In the genomic region with DNA sequence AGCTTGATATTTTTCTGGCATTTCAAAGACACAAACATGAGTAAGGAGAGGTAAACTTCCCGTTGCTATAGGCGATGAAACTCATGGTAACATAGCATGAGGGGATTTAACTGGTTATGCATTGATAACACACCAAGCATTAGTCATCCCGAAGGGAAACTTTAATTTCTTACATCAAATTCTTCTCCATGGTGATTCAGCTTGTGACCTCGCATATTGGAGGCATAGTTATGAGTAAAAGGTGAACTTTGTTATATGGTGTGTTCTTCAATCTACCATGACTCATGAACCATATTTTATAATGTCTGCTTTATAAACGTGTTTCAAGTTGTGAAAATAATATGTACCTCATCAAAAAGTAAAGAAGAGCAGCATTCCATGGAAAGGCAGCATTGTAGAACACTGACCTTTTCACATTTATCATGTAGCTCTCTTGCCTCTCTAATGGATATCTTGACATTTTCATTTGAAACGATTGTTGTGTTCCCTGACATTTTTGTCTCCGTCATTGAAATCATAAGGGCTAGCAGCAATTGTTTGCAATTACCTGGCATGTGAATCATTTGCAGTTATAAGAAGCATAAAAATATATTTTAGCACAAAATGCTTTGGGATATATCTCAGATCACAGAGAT, we compare ENCODE assay signal across 21 cellular contexts.
A peak's percentile ranks its signal among the peaks of the same experiment; 100 is the strongest.
DNase-seq lines count a peak whose midpoint lies in the region; ATAC-seq, FAIRE-seq and TF ChIP-seq lines count a peak whose summit lies in the region.
"Had no signal": no experiment of that assay in that cellular context is flagged by ENCODE, and none has a peak within 500 bp of the region (broad histone marks: within the 10 kb centered on the region; RNA-seq: fewer than 3 reads in every experiment).

No MANE protein-coding gene starts in this region.

- no peak overlapping the region for H3K27ac Mint-ChIP-seq in activated T-cell treated with anti-CD3 and anti-CD28 coated beads, Interleukin-2, amount 50 U/mL, for 72 hours
- no peak overlapping the region for H3K27ac Mint-ChIP-seq in activated T-helper 17 cell treated with anti-CD3 and anti-CD28 coated beads, Interleukin-2, amount 50 U/mL, for 72 hours
- H3K27ac Mint-ChIP-seq: CD8-positive, alpha-beta memory T cell; T-helper 1 cell treated with Interleukin-12 subunit alpha and Interleukin-12 subunit beta and Interleukin-4 antibody, amounts not matched to agents 30 μg/mL and 1 μg/mL, for 36 hours had no signal

- H3K4me1 Mint-ChIP-seq in activated T-cell treated with anti-CD3 and anti-CD28 coated beads, Interleukin-2, amount 50 U/mL, for 72 hours (ENCODE audit: low read depth), result no peaks in the 10 kb centered on the region
- H3K4me1 Mint-ChIP-seq in activated T-helper 17 cell treated with anti-CD3 and anti-CD28 coated beads, Interleukin-2, amount 50 U/mL, for 72 hours, result no peaks in the 10 kb centered on the region
- H3K4me1 Mint-ChIP-seq: CD8-positive, alpha-beta memory T cell had no signal

- no peak for DNase-seq in activated T-cell treated with anti-CD3 and anti-CD28 coated beads, Interleukin-2, amount 50 U/mL, for 72 hours
- DNase-seq in activated T-cell treated with anti-CD3 and anti-CD28 coated beads, Interleukin-2, amount 50 U/mL, for 1 hour, result no peak
- DNase-seq in amniotic epithelial cell (ENCODE audit: low read depth), result peak; percentile 79
- peak; percentile 48 for DNase-seq in fibroblast of pulmonary artery (ENCODE audit: low read depth)
- peak; percentile 23 for DNase-seq in stromal cell of bone marrow (ENCODE audit: low read depth)
- no peak for DNase-seq in HTR-8/SVneo (ENCODE audit: insufficient read length, low spot score)
- DNase-seq in activated effector memory CD4-positive, alpha-beta T cell treated with anti-CD3 and anti-CD28 coated beads, Interleukin-2, amount 50 U/mL, for 16 hours, result no peak
- DNase-seq: activated CD4-positive, alpha-beta T cell treated with anti-CD3 and anti-CD28 coated beads for 4 hours; adrenal gland; CD8-positive, alpha-beta memory T cell; dermis blood vessel endothelial cell; midbrain; NCI-H1417 treated with DMSO at 0.1 percent for 48 hours; NCI-H446 treated with DMSO at 0.1 percent for 48 hours; nucleus accumbens; RPMI8226; stimulated activated naive CD4-positive, alpha-beta T cell treated with Interleukin-2 at 50 U/mL for 16 hours; uterus had no signal

- H3K9me3 Mint-ChIP-seq in activated T-cell treated with anti-CD3 and anti-CD28 coated beads, Interleukin-2, amount 50 U/mL, for 72 hours, result peaks cover 0 to 7% of the 10 kb centered on the region in 2 donors
- peaks cover 10% of the 10 kb centered on the region for H3K9me3 Mint-ChIP-seq in activated T-helper 17 cell treated with anti-CD3 and anti-CD28 coated beads, Interleukin-2, amount 50 U/mL, for 72 hours
- H3K9me3 Mint-ChIP-seq: T-helper 1 cell treated with Interleukin-12 subunit alpha and Interleukin-12 subunit beta and Interleukin-4 antibody, amounts not matched to agents 30 μg/mL and 1 μg/mL, for 36 hours had no signal

- no peaks in the 10 kb centered on the region for H3K27me3 Mint-ChIP-seq in activated T-cell treated with anti-CD3 and anti-CD28 coated beads, Interleukin-2, amount 50 U/mL, for 72 hours (ENCODE audit: low read depth)
- no peaks in the 10 kb centered on the region for H3K27me3 Mint-ChIP-seq in activated T-helper 17 cell treated with anti-CD3 and anti-CD28 coated beads, Interleukin-2, amount 50 U/mL, for 72 hours
- H3K27me3 Mint-ChIP-seq: CD8-positive, alpha-beta memory T cell had no signal

- H3K4me3 ChIP-seq in fibroblast of pulmonary artery (replicated peaks; ENCODE audit: low read depth, low read length), result no peak overlapping the region
- H3K4me3 ChIP-seq: adrenal gland, gastroesophageal sphincter, uterus had no signal

- peak; percentile 22 to 47 for ATAC-seq in activated T-cell treated with anti-CD3 and anti-CD28 coated beads, Interleukin-2, amount 50 U/mL, for 72 hours (replicated peaks in 1 of 2)
- ATAC-seq in activated T-helper 17 cell treated with anti-CD3 and anti-CD28 coated beads, Interleukin-2, amount 50 U/mL, for 72 hours (replicated peaks), result no peak
- ATAC-seq: gastroesophageal sphincter had no signal

- TF ChIP-seq CTCF in fibroblast of pulmonary artery (IDR thresholded peaks at IDR 0.05; ENCODE audit: low read length, missing control alignments), result no peak

- H3K36me3 Mint-ChIP-seq in activated T-cell treated with anti-CD3 and anti-CD28 coated beads, Interleukin-2, amount 50 U/mL, for 72 hours (ENCODE audit: insufficient read depth in 2 of 2), result no peaks in the 10 kb centered on the region
- no peaks in the 10 kb centered on the region for H3K36me3 Mint-ChIP-seq in activated T-helper 17 cell treated with anti-CD3 and anti-CD28 coated beads, Interleukin-2, amount 50 U/mL, for 72 hours (ENCODE audit: low read depth)
- H3K36me3 Mint-ChIP-seq: CD8-positive, alpha-beta memory T cell had no signal

- no peak overlapping the region for H3K4me3 Mint-ChIP-seq in activated T-cell treated with anti-CD3 and anti-CD28 coated beads, Interleukin-2, amount 50 U/mL, for 72 hours
- no peak overlapping the region for H3K4me3 Mint-ChIP-seq in activated T-helper 17 cell treated with anti-CD3 and anti-CD28 coated beads, Interleukin-2, amount 50 U/mL, for 72 hours
- H3K4me3 Mint-ChIP-seq: CD8-positive, alpha-beta memory T cell; T-helper 1 cell treated with Interleukin-12 subunit alpha and Interleukin-12 subunit beta and Interleukin-4 antibody, amounts not matched to agents 30 μg/mL and 1 μg/mL, for 36 hours had no signal

- no peak for FAIRE-seq in HTR-8/SVneo (lab: Jason Lieb, UNC)

Comparison
In these comparisons a context has a peak if more than half of its experiments do, and no peak if none do; other contexts are left out.
1. DNase-seq: peak in amniotic epithelial cell (single experiment), fibroblast of pulmonary artery (single experiment) and stromal cell of bone marrow (single experiment); none in activated T-cell treated with anti-CD3 and anti-CD28 coated beads, Interleukin-2, amount 50 U/mL, for 72 hours (0 of 2), activated T-cell treated with anti-CD3 and anti-CD28 coated beads, Interleukin-2, amount 50 U/mL, for 1 hour (single experiment), HTR-8/SVneo (single experiment) and activated effector memory CD4-positive, alpha-beta T cell treated with anti-CD3 and anti-CD28 coated beads, Interleukin-2, amount 50 U/mL, for 16 hours (single experiment).